Comparison of ENCODE assay signal across 8 cellular contexts in genomic region chr10:75403144-75404022, GRCh38. TPM values are rescaled to one million over a fixed set of nuclear protein-coding genes. Genes with fewer than 3 reads are reported as not detected.
A peak's percentile ranks its signal among the peaks of the same experiment; 100 is the strongest.
DNase-seq lines count a peak whose midpoint lies in the region; ATAC-seq, FAIRE-seq and TF ChIP-seq lines count a peak whose summit lies in the region.

No MANE protein-coding gene starts in this region.

- intact Hi-C loops in pancreas (cut with DNase I), result loop anchor here in 1 of 3 donors (10.0 kb wide), 2 partner anchors 371 to 521 kb away; no protein-coding TSS in a partner anchor

- DNase-seq in CD8-positive, alpha-beta memory T cell, result no peak
- DNase-seq in HL-60 (ENCODE audit: low read depth in 1 of 2, low spot score in 1 of 2), result peak in 1 of 2 experiments; percentile 38
- peak; percentile 48 for DNase-seq in glomerular visceral epithelial cell (ENCODE audit: extremely low spot score)
- DNase-seq in pancreas, result peak; percentile 60 to 81 (median 68)
- no peak for DNase-seq in cerebellar nuclear complex (lab: John Stamatoyannopoulos, UW)

- no peak overlapping the region for H3K4me3 ChIP-seq in CD8-positive, alpha-beta memory T cell (ENCODE audit: low read length)
- peak overlapping the region; percentile 69 for H3K4me3 ChIP-seq in HL-60 (replicated peaks; ENCODE audit: insufficient read depth, low read length)
- peak overlapping the region; percentile 78 for H3K4me3 ChIP-seq in WI38 (ENCODE audit: low read depth, low read length)
- H3K4me3 ChIP-seq in pancreas, result peak overlapping the region; percentile 31 to 98 (median 92)

- no peaks in the 10 kb centered on the region for H3K36me3 ChIP-seq in CD8-positive, alpha-beta memory T cell (ENCODE audit: insufficient read depth, low read length)
- no peaks in the 10 kb centered on the region for H3K36me3 ChIP-seq in pancreas

- peaks cover 34% of the 10 kb centered on the region for H3K27me3 ChIP-seq in CD8-positive, alpha-beta memory T cell (ENCODE audit: insufficient read depth, low read length, poor library complexity, severe bottlenecking)
- H3K27me3 ChIP-seq in HL-60 (ENCODE audit: insufficient read depth, poor library complexity, severe bottlenecking), result no peaks in the 10 kb centered on the region
- H3K27me3 ChIP-seq in pancreas, result no peaks in the 10 kb centered on the region

- H3K27ac Mint-ChIP-seq in CD8-positive, alpha-beta memory T cell, result peak overlapping the region in 1 of 8 donors; percentile 43

- peaks cover 19% of the 10 kb centered on the region for H3K4me1 ChIP-seq in CD8-positive, alpha-beta memory T cell (ENCODE audit: insufficient read depth, low read length)
- H3K4me1 ChIP-seq in pancreas, result no peaks in the 10 kb centered on the region

- no peak for FAIRE-seq in pancreas (lab: Jason Lieb, UNC)

- no peaks in the 10 kb centered on the region for H3K9me3 ChIP-seq in CD8-positive, alpha-beta memory T cell (ENCODE audit: low read length)
- no peaks in the 10 kb centered on the region for H3K9me3 ChIP-seq in pancreas

- H3K9me3 Mint-ChIP-seq in CD8-positive, alpha-beta memory T cell, result peaks cover 0 to 3% (median 0%) of the 10 kb centered on the region in 5 donors

- WGBS in pancreas, 2 donors, result 0 to 1% methylated on average over 52 to 58 of the region's 58 CpGs

- TF ChIP-seq CTCF in HL-60 (IDR thresholded peaks at IDR 0.05; ENCODE audit: insufficient read depth, low read length), result no peak
- TF ChIP-seq CTCF in WI38 (IDR thresholded peaks at IDR 0.05; ENCODE audit: low read depth, low read length), result no peak
- TF ChIP-seq CTCF in pancreas (IDR thresholded peaks at IDR 0.05), result no peak

- H3K4me1 Mint-ChIP-seq in CD8-positive, alpha-beta memory T cell, result peaks cover 28 to 48% (median 40%) of the 10 kb centered on the region in 3 donors

- H3K36me3 Mint-ChIP-seq in CD8-positive, alpha-beta memory T cell, result no peaks in the 10 kb centered on the region

- peaks cover 51 to 62% of the 10 kb centered on the region in 2 donors for H3K27me3 Mint-ChIP-seq in CD8-positive, alpha-beta memory T cell

- ATAC-seq in pancreas (no peak), HG03378 (IDR thresholded peaks at IDR 0.05; ENCODE audit: unreplicated experiment) (no peak), GM19452 (IDR thresholded peaks at IDR 0.05; ENCODE audit: unreplicated experiment) (no peak)

- H3K4me3 Mint-ChIP-seq in CD8-positive, alpha-beta memory T cell, result peak overlapping the region; percentile 55 to 82 (median 80)

- POLR2A ChIA-PET in CD8-positive, alpha-beta memory T cell (lab: Charles Lee), result no interaction called here

- CTCF ChIA-PET in CD8-positive, alpha-beta memory T cell (lab: Charles Lee), result no interaction called here

- H3K27ac ChIP-seq in CD8-positive, alpha-beta memory T cell (ENCODE audit: low read depth, low read length), result no peak overlapping the region
- H3K27ac ChIP-seq in HL-60 (replicated peaks), result peak overlapping the region; percentile 63
- H3K27ac ChIP-seq in pancreas, result peak overlapping the region; percentile 97 to 99 (median 98)

RNA-seq across cellular contexts. Expression of gene ZNF503, which starts 1.8 kb away (rescaled TPM):
- under 1 TPM; 0.07 to 0.13 TPM for total RNA-seq in CD8-positive, alpha-beta memory T cell
- not detected for polyA plus RNA-seq in CD8-positive, alpha-beta memory T cell
- total RNA-seq in pancreas, result 10 to 100 TPM; 18.3 to 41.2 (median 25.1) TPM
- polyA plus RNA-seq in pancreas, result 10 to 100 TPM; 13.8 to 22.3 TPM

RNA-seq across cellular contexts. Expression of gene LRMDA, which starts 28.0 kb away (rescaled TPM):
- total RNA-seq in CD8-positive, alpha-beta memory T cell, result not detected
- polyA plus RNA-seq in CD8-positive, alpha-beta memory T cell, result not detected
- total RNA-seq in pancreas, result 10 to 100 TPM in 5 of 6 donors, 1 to 10 TPM in 1; 4.6 to 21.2 (median 13.4) TPM
- 10 to 100 TPM; 11.9 to 15.0 TPM for polyA plus RNA-seq in pancreas

Comparison
In these comparisons a context has a peak if more than half of its experiments do, and no peak if none do; other contexts are left out.
1. DNase-seq: peak in glomerular visceral epithelial cell (single experiment) and pancreas (6 of 6); none in CD8-positive, alpha-beta memory T cell (0 of 5) and cerebellar nuclear complex (0 of 2).
2. RNA of gene ZNF503, which starts 1.8 kb away (total RNA-seq): 18.3 to 41.2 TPM in pancreas; 0.07 to 0.13 TPM in CD8-positive, alpha-beta memory T cell; every median in the first group is over 10 times any median in the second.